Comparison of ENCODE assay signal across 8 cellular contexts in the genomic region with DNA sequence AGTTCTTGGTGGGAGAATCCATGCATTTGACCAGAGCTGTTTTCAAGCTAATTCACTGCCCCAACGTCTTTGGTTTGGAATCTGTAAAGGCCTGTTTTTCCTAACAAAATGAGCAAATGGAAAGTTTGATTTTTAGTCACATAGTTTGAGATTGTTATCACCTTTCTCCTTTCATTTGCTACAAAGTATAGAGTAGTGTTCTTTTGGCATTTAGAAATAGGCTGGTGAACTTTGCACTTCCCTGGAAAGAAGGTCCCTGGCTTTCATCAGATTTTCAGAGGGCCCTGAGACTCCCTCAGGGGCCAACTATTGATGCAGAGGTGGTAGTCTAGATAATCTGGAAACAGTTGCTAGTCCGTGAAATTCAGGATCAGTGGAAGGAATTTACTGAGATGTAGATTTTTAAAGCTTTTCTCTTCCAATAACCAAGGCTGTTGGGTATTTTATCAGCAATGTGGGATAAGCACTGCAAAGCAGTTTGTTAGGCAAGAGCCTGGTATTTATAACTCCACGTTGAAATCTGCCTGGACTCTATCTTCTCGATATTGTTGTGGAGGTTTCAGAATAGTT. TPM values are rescaled to one million over a fixed set of nuclear protein-coding genes. Genes with fewer than 3 reads are reported as not detected.
A peak's percentile ranks its signal among the peaks of the same experiment; 100 is the strongest.
DNase-seq lines count a peak whose midpoint lies in the region; ATAC-seq and TF ChIP-seq lines count a peak whose summit lies in the region.

No MANE protein-coding gene starts in this region.

- no peaks in the 10 kb centered on the region for H3K9me3 ChIP-seq in CD8-positive, alpha-beta memory T cell (ENCODE audit: low read length)
- H3K9me3 ChIP-seq in MG63 (no peaks in the 10 kb centered on the region), duodenal mucosa (ENCODE audit: control insufficient read depth in 1 of 2, low read length in 2 of 2) (no peaks in the 10 kb centered on the region)

- H3K36me3 ChIP-seq in CD8-positive, alpha-beta memory T cell (ENCODE audit: insufficient read depth, low read length) = no peaks in the 10 kb centered on the region
- H3K36me3 ChIP-seq in MG63 = peaks cover 4% of the 10 kb centered on the region
- H3K36me3 ChIP-seq in duodenal mucosa (ENCODE audit: control insufficient read depth in 1 of 2, insufficient read depth in 2 of 2, low read length in 2 of 2) = no peaks in the 10 kb centered on the region
- H3K36me3 ChIP-seq in brain microvascular endothelial cell (replicated peaks) = no peaks in the 10 kb centered on the region

- in situ Hi-C loops in brain microvascular endothelial cell (cut with HindIII; ENCODE audit: low pct_ligation_motif_present, low sequenced_read_pairs) = loop anchor here (25.0 kb wide), 1 partner anchor 261 kb away; no protein-coding TSS in a partner anchor

- no peak for DNase-seq in CD8-positive, alpha-beta memory T cell
- DNase-seq in MG63 (no peak), nephron progenitor cell (no peak), NCI-H446 treated with DMSO at 0.1 percent for 48 hours (lab: John Stamatoyannopoulos, UW) (no peak), brain microvascular endothelial cell (no peak)

- H3K9me3 Mint-ChIP-seq in CD8-positive, alpha-beta memory T cell = no peaks in the 10 kb centered on the region
- peaks cover 4% of the 10 kb centered on the region for H3K9me3 Mint-ChIP-seq in nephron progenitor cell

- TF ChIP-seq CTCF in nephron progenitor cell (IDR thresholded peaks at IDR 0.05) = no peak
- no peak for TF ChIP-seq CTCF in brain microvascular endothelial cell (IDR thresholded peaks at IDR 0.05; ENCODE audit: low read depth, low read length, missing control alignments)

- H3K4me1 ChIP-seq in CD8-positive, alpha-beta memory T cell (ENCODE audit: insufficient read depth, low read length) = peaks cover 27% of the 10 kb centered on the region
- H3K4me1 ChIP-seq in duodenal mucosa (ENCODE audit: control insufficient read depth in 1 of 2, insufficient read depth in 2 of 2, low read length in 2 of 2) = peaks cover 48 to 55% of the 10 kb centered on the region in 2 donors

- H3K4me3 ChIP-seq in CD8-positive, alpha-beta memory T cell (ENCODE audit: low read length) = no peak overlapping the region
- H3K4me3 ChIP-seq in MG63 (peak overlapping the region; percentile 99), duodenal mucosa (ENCODE audit: low read depth in 1 of 2, low read length in 2 of 2) (peak overlapping the region; percentile 91 to 98), brain microvascular endothelial cell (ENCODE audit: low read depth, low read length) (no peak overlapping the region)

- CTCF ChIA-PET in CD8-positive, alpha-beta memory T cell (lab: Charles Lee) = interaction anchor here (2.1 kb wide), 1 partner anchor 18 kb away, joined by 7 read pairs; no protein-coding TSS in a partner anchor

- H3K27me3 ChIP-seq in CD8-positive, alpha-beta memory T cell (ENCODE audit: insufficient read depth, low read length, poor library complexity, severe bottlenecking) = no peaks in the 10 kb centered on the region
- no peaks in the 10 kb centered on the region for H3K27me3 ChIP-seq in MG63
- H3K27me3 ChIP-seq in duodenal mucosa (ENCODE audit: control insufficient read depth in 1 of 2, insufficient read depth in 2 of 2, low read length in 2 of 2) = no peaks in the 10 kb centered on the region
- no peaks in the 10 kb centered on the region for H3K27me3 ChIP-seq in brain microvascular endothelial cell (replicated peaks)

- H3K27ac Mint-ChIP-seq in CD8-positive, alpha-beta memory T cell = peak overlapping the region; percentile 43 to 99 (median 84)
- H3K27ac Mint-ChIP-seq in nephron progenitor cell = peak overlapping the region; percentile 33

- H3K4me1 Mint-ChIP-seq in CD8-positive, alpha-beta memory T cell = peaks cover 52 to 67% (median 64%) of the 10 kb centered on the region in 3 donors
- peaks cover 46% of the 10 kb centered on the region for H3K4me1 Mint-ChIP-seq in nephron progenitor cell

- H3K27ac ChIP-seq in CD8-positive, alpha-beta memory T cell (ENCODE audit: low read depth, low read length) = no peak overlapping the region
- no peak overlapping the region for H3K27ac ChIP-seq in duodenal mucosa (ENCODE audit: low read depth, low read length)
- H3K27ac ChIP-seq in brain microvascular endothelial cell = no peak overlapping the region

- ATAC-seq in GM21529 (IDR thresholded peaks at IDR 0.05; ENCODE audit: unreplicated experiment) (no peak), HG02571 (IDR thresholded peaks at IDR 0.05; ENCODE audit: unreplicated experiment) (no peak)

- H3K4me3 Mint-ChIP-seq in CD8-positive, alpha-beta memory T cell = peak overlapping the region; percentile 28 to 89 (median 59)
- peak overlapping the region; percentile 98 for H3K4me3 Mint-ChIP-seq in nephron progenitor cell

- H3K27me3 Mint-ChIP-seq in CD8-positive, alpha-beta memory T cell = no peaks in the 10 kb centered on the region
- H3K27me3 Mint-ChIP-seq in nephron progenitor cell (ENCODE audit: low read depth, poor library complexity) = no peaks in the 10 kb centered on the region

- peak overlapping the region; percentile 72 to 97 for H3K9ac ChIP-seq in duodenal mucosa (ENCODE audit: low read depth in 1 of 2, low read length in 2 of 2)

- H3K36me3 Mint-ChIP-seq in CD8-positive, alpha-beta memory T cell = peaks cover 0 to 13% (median 0%) of the 10 kb centered on the region in 3 donors
- H3K36me3 Mint-ChIP-seq in nephron progenitor cell (ENCODE audit: low read depth) = peaks cover 8% of the 10 kb centered on the region

- POLR2A ChIA-PET in CD8-positive, alpha-beta memory T cell (lab: Charles Lee) = no interaction called here

RNA-seq across cellular contexts. Expression of a gene that starts 1.7 kb away (rescaled TPM):
- total RNA-seq in CD8-positive, alpha-beta memory T cell = 10 to 100 TPM; 36.6 to 37.6 TPM
- 9.5 TPM for polyA plus RNA-seq in CD8-positive, alpha-beta memory T cell
- total RNA-seq in MG63 (2014; rRNA removed; shearing (Covaris generic); ENCODE audit: low replicate concordance) = 17.9 and 22.5 TPM in 2 replicates

Comparison
In these comparisons a context has a peak if more than half of its experiments do, and no peak if none do; other contexts are left out.
1. H3K4me3 ChIP-seq: peak in MG63 (single experiment) and duodenal mucosa (2 of 2); none in CD8-positive, alpha-beta memory T cell (single experiment) and brain microvascular endothelial cell (single experiment).